In the genomic region with DNA sequence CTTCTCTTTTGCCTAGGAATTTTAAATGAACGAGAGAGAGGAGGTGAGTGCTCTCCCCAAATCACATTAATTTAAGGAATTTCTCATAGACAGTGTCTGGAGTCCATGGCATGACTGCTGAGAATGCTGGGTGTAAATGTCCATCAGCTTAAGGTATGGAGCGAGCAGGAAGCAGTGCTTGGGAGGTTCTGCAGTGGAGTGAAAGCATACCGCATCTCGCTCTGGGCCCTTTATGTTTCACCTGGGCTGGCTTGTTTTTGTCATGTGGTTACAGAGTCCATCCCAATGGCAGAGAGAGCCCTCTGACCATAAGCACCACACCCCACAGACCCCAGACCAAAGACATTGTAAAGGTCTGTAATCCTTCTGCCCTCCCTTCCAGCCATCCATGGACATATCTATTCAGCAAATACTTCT, we compare ENCODE assay signal across 9 cellular contexts. TPM values are rescaled to one million over a fixed set of nuclear protein-coding genes. Genes with fewer than 3 reads are reported as not detected.
DNase-seq lines count a peak whose midpoint lies in the region; ATAC-seq, FAIRE-seq and TF ChIP-seq lines count a peak whose summit lies in the region.
"Had no signal": no experiment of that assay in that cellular context is flagged by ENCODE, and none has a peak within 500 bp of the region (broad histone marks: within the 10 kb centered on the region; RNA-seq: fewer than 3 reads in every experiment).

No MANE protein-coding gene starts in this region.

- no TSS peak for BruUV-seq in GM12878 (replicated peaks; lab: Mats Ljungman, UMichigan)

- H3K9ac ChIP-seq in GM12878 (ENCODE audit: control insufficient read depth, insufficient read depth, low read length) (peak overlapping the region; percentile 64), rectal smooth muscle tissue (ENCODE audit: low read length) (peak overlapping the region; percentile 3)
- H3K9ac ChIP-seq: parathyroid adenoma had no signal

- TF ChIP-seq CTCF in GM12878 (IDR thresholded peaks at IDR 0.05 in 2 of 3, conservative IDR thresholded peaks at IDR 0.05 in 1 of 3; ENCODE audit: control insufficient read depth in 2 of 3, extremely low read depth in 1 of 3, insufficient read depth in 1 of 3, low read depth in 3 of 3, low read length in 3 of 3), result no peak
- TF ChIP-seq CTCF in sigmoid colon (IDR thresholded peaks at IDR 0.05), result no peak

- TF ChIP-seq RAD21 in GM12878 (IDR thresholded peaks at IDR 0.05; ENCODE audit: insufficient read depth, low read depth, low read length), result no peak

- H3K27ac ChIP-seq in KOPT-K1 (ENCODE audit: low read depth, low read length, poor library complexity, severe bottlenecking), result peak overlapping the region; percentile 95
- H3K27ac ChIP-seq in GM12878 (ENCODE audit: control insufficient read depth, insufficient read depth), result peak overlapping the region; percentile 100
- no peak overlapping the region for H3K27ac ChIP-seq in rectal smooth muscle tissue (ENCODE audit: low read depth, low read length)
- peak overlapping the region in 2 of 4 donors; percentile 39 to 51 for H3K27ac ChIP-seq in sigmoid colon
- H3K27ac ChIP-seq: parathyroid adenoma had no signal

- POLR2A ChIA-PET in GM12878 (lab: Charles Lee), result interaction anchor here (1.0 to 20.9 kb wide), 10 partner anchors 8 to 67 kb away, joined by 3 to 657 read pairs (median 10); partner anchors contain the start of gene TNFAIP8

- intact Hi-C loops in GM12878 (cut with micrococcal nuclease; ENCODE audit: unreplicated experiment), result loop anchor here (5.0 to 10.0 kb wide), 2 partner anchors 263 to 310 kb away; partner anchors contain the start of gene DMXL1
- intact Hi-C loops in sigmoid colon (cut with DNase I), result loop anchor here (2.0 to 10.0 kb wide), 3 partner anchors 66 to 348 kb away; partner anchors contain the start of genes DMXL1 and DTWD2

- DNase-seq in GM12878 (ENCODE audit: low read depth, low spot score) (no peak), sigmoid colon (no peak), frontal cortex (ENCODE audit: low spot score in 2 of 2) (no peak), NCI-H510A treated with DMSO at 0.1 percent for 48 hours (lab: John Stamatoyannopoulos, UW) (no peak)
- DNase-seq: stimulated activated CD4-positive, alpha-beta T cell treated with anti-CD3 and anti-CD28 coated beads, Interleukin-2, amount 100 ng/mL, for 48 hours had no signal

- WGBS in GM12878 (ENCODE audit: insufficient coverage, insufficient replicate concordance, low lambda C conversion rate, missing lambda C conversion rate), result 15% methylated on average over 4 of the region's 4 CpGs
- WGBS in sigmoid colon, 2 donors, result 80 to 90% methylated on average over 4 of the region's 4 CpGs

- peak; percentile 12 for ATAC-seq in GM12878

- TF ChIP-seq EP300 in GM12878 (IDR thresholded peaks at IDR 0.05; ENCODE audit: borderline replicate concordance in 1 of 2, control insufficient read depth in 1 of 2, low read depth in 2 of 2, low read length in 2 of 2), result no peak
- TF ChIP-seq EP300 in sigmoid colon (IDR thresholded peaks at IDR 0.05), result no peak

- FAIRE-seq in GM12878 (lab: Jason Lieb, UNC), result no peak
- FAIRE-seq in frontal cortex (lab: Jason Lieb, UNC), result no peak

- H2AFZ ChIP-seq in GM12878 (ENCODE audit: control insufficient read depth, low read depth, low read length), result no peak overlapping the region

- CTCF ChIA-PET in GM12878 (lab: Yijun Ruan, JAX), result interaction anchor here (0.7 to 20.3 kb wide), 14 partner anchors 12 to 262 kb away, joined by 3 to 261 read pairs (median 10); partner anchors contain the start of gene TNFAIP8

- no peaks in the 10 kb centered on the region for H4K20me1 ChIP-seq in GM12878 (ENCODE audit: control insufficient read depth, insufficient read depth)

- no peaks in the 10 kb centered on the region for H3K27me3 ChIP-seq in GM12878 (replicated peaks in 1 of 2; ENCODE audit: control insufficient read depth in 2 of 2, insufficient read depth in 2 of 2, low read length in 1 of 2)
- no peaks in the 10 kb centered on the region for H3K27me3 ChIP-seq in rectal smooth muscle tissue (ENCODE audit: control insufficient read depth, insufficient read depth, low read length)
- H3K27me3 ChIP-seq in sigmoid colon, result no peaks in the 10 kb centered on the region

- H3K4me3 ChIP-seq in GM08714 (ENCODE audit: low read length), result peak overlapping the region; percentile 89; the same call in 1 of the 2 replicates
- peak overlapping the region; percentile 78 for H3K4me3 ChIP-seq in GM12878
- H3K4me3 ChIP-seq in rectal smooth muscle tissue (ENCODE audit: low read length), result peak overlapping the region; percentile 40
- H3K4me3 ChIP-seq in sigmoid colon, result no peak overlapping the region

- H3K9me3 ChIP-seq in KOPT-K1 (ENCODE audit: insufficient read depth, low read length, poor library complexity, severe bottlenecking) (no peaks in the 10 kb centered on the region), GM12878 (replicated peaks; ENCODE audit: control insufficient read depth, insufficient read depth, low read length) (no peaks in the 10 kb centered on the region), sigmoid colon (no peaks in the 10 kb centered on the region)

- in situ Hi-C loops in GM12878 (cut with MboI), result no loop called here

- H3K36me3 ChIP-seq in KOPT-K1 (ENCODE audit: insufficient read depth, low read length) (no peaks in the 10 kb centered on the region; the same call in 1 of the 2 replicates), GM12878 (ENCODE audit: control insufficient read depth in 2 of 2, insufficient read depth in 2 of 2, low read length in 1 of 2) (no peaks in the 10 kb centered on the region; a peak in 1 of 4 replicates), rectal smooth muscle tissue (ENCODE audit: control insufficient read depth, insufficient read depth, low read length) (no peaks in the 10 kb centered on the region), sigmoid colon (no peaks in the 10 kb centered on the region)

- SMC1A ChIA-PET in GM12878 (lab: Charles Lee; ENCODE audit: uncharacterized antibody, unreplicated experiment), result interaction anchor here (0.5 to 34.8 kb wide), 13 partner anchors 9 to 305 kb away, joined by 3 to 1117 read pairs (median 23); partner anchors contain the start of gene TNFAIP8

- H3K4me1 ChIP-seq in GM12878 (ENCODE audit: control insufficient read depth, insufficient read depth, low read length) (peaks cover 64% of the 10 kb centered on the region), rectal smooth muscle tissue (ENCODE audit: control insufficient read depth, insufficient read depth, low read length) (peaks cover 2% of the 10 kb centered on the region), sigmoid colon (peaks cover 0 to 33% (median 21%) of the 10 kb centered on the region in 4 donors)
- H3K4me1 ChIP-seq: parathyroid adenoma had no signal

- RAD21 ChIA-PET in GM12878 (lab: Charles Lee; ENCODE audit: unreplicated experiment), result interaction anchor here (1.0 to 18.7 kb wide), 17 partner anchors 7 to 313 kb away, joined by 3 to 501 read pairs (median 11); partner anchors contain the start of gene TNFAIP8

- peak; percentile 46 for TF ChIP-seq POLR2A in GM12878 (IDR thresholded peaks at IDR 0.05; ENCODE audit: low read depth, low read length)
- TF ChIP-seq POLR2A in sigmoid colon (IDR thresholded peaks at IDR 0.05), result no peak

- peaks cover 100% of the 10 kb centered on the region for H3K79me2 ChIP-seq in GM12878 (ENCODE audit: control insufficient read depth, insufficient read depth, low read length)
- H3K79me2 ChIP-seq: parathyroid adenoma had no signal

- peak overlapping the region; percentile 99 for H3K4me2 ChIP-seq in GM12878 (ENCODE audit: control insufficient read depth, insufficient read depth)

TF ChIP-seq in GM12878, 131 proteins besides CTCF, POLR2A, EP300 and RAD21 (continues in another document):
- no peak for TF ChIP-seq GATAD2B (conservative IDR thresholded peaks at IDR 0.05; ENCODE audit: low read depth)

RNA-seq across cellular contexts. Expression of gene TNFAIP8, which starts 20.6 kb away (rescaled TPM):
- 75.1 and 80.9 TPM in 2 replicates for total RNA-seq in GM12878 (2013; cell fraction: nucleolus; rRNA removed)
- total RNA-seq in GM12878 (2014; rRNA removed), result 140 and 157 TPM in 2 replicates
- total RNA-seq in GM12878 (2014; rRNA removed; fragmentation: Illumina TruSeq; extraction: Trizol), result 178 and 183 TPM in 2 replicates
- total RNA-seq in GM12878 (2021), result 116 and 124 TPM in 2 replicates
- polyA plus RNA-seq in GM12878 (2011; ENCODE audit: low read depth), result 51.5 TPM
- polyA plus RNA-seq in GM12878 (2011; rRNA removed), result 169 and 264 TPM in 2 replicates
- polyA plus RNA-seq in GM12878 (2011; cell fraction: cytosol; rRNA removed), result 66.2 and 70.2 TPM in 2 replicates
- polyA plus RNA-seq in GM12878 (2011; cell fraction: nucleus; rRNA removed), result 51.6 and 57.2 TPM in 2 replicates
- polyA plus RNA-seq in GM12878 (2012), result 82.6 and 119 TPM in 2 replicates
- polyA plus RNA-seq in GM12878 (2014; fragmentation: Illumina TruSeq; extraction: Trizol), result 180 and 219 TPM in 2 replicates
- polyA plus RNA-seq in GM12878 (2014; fragmentation: Nextera tagmentation; extraction: Ambion mirVana), result 100 to 1,000 TPM; 217 to 324 TPM
- polyA plus RNA-seq in GM12878 (2014; rRNA removed), result 108 and 144 TPM in 2 replicates
- 100 to 1,000 TPM; 177 to 181 TPM for polyA plus RNA-seq in GM12878 (2016; fragmentation: Nextera tagmentation; extraction: Ambion mirVana)
- polyA minus RNA-seq in GM12878 (2011; rRNA and poly(A)+ RNA removed), result 69.6 and 132 TPM in 2 replicates
- polyA minus RNA-seq in GM12878 (2011; cell fraction: cytosol; rRNA and poly(A)+ RNA removed), result 56.4 and 60.0 TPM in 2 replicates
- polyA minus RNA-seq in GM12878 (2011; cell fraction: nucleus; rRNA and poly(A)+ RNA removed), result 30.6 and 45.0 TPM in 2 replicates
- total RNA-seq in sigmoid colon, result 10 to 100 TPM in 3 of 4 donors, 1 to 10 TPM in 1; 6.9 to 17.9 (median 13.1) TPM
- 10 to 100 TPM in 2 of 3 donors, 1 to 10 TPM in 1; 9.0 to 55.8 (median 19.0) TPM for polyA plus RNA-seq in sigmoid colon
- 2.9 TPM for total RNA-seq in frontal cortex

Comparison
In these comparisons a context has a peak if more than half of its experiments do, and no peak if none do; other contexts are left out.
1. H3K4me3 ChIP-seq: peak in GM08714 (single experiment), GM12878 (single experiment) and rectal smooth muscle tissue (single experiment); none in sigmoid colon (0 of 4).
2. RNA of gene TNFAIP8, which starts 20.6 kb away (total RNA-seq): 75.1 to 183 TPM in GM12878; 6.9 to 17.9 TPM in sigmoid colon and 2.9 TPM in frontal cortex (single experiment); every median in the first group is over 4 times any median in the second.